13 cellular contexts compared by ENCODE assay signal in genomic region chr19:42291437-42291815, GRCh38. TPM values are rescaled to one million over a fixed set of nuclear protein-coding genes. Genes with fewer than 3 reads are reported as not detected.
DNase-seq lines count a peak whose midpoint lies in the region; ATAC-seq and TF ChIP-seq lines count a peak whose summit lies in the region.
"Had no signal": no experiment of that assay in that cellular context is flagged by ENCODE, and none has a peak within 500 bp of the region (broad histone marks: within the 10 kb centered on the region; RNA-seq: fewer than 3 reads in every experiment).

No MANE protein-coding gene starts in this region.

- intact Hi-C loops in Right ventricle myocardium inferior (cut with DNase I): no loop called here
- intact Hi-C loops in Right ventricle myocardium superior (cut with DNase I): no loop called here

- no peaks in the 10 kb centered on the region for H3K9me3 Mint-ChIP-seq in type B pancreatic cell
- H3K9me3 Mint-ChIP-seq: dendritic cell treated with granulocyte-macrophage colony-stimulating factor and Interleukin-4, amounts not matched to agents 40 ng/mL and 50 ng/mL, for 4 days; mesothelial cell of epicardium; stimulated activated memory B cell treated with anti-CD40 and anti-IgM and Interleukin-4, amounts not matched to agents 10 μg/mL and 1 μg/mL and 100 μg/mL, for 72 hours had no signal

- no peak for TF ChIP-seq CTCF in type B pancreatic cell (conservative IDR thresholded peaks at IDR 0.05)

- no peaks in the 10 kb centered on the region for H3K9me3 ChIP-seq in T-helper 17 cell (ENCODE audit: control insufficient read depth, low read length, poor library complexity, severe bottlenecking)
- H3K9me3 ChIP-seq: pancreas had no signal

- ATAC-seq in Right ventricle myocardium inferior (no peak), Right ventricle myocardium superior (ENCODE audit: poor library complexity) (no peak), T-helper 17 cell (no peak), HG03432 (IDR thresholded peaks at IDR 0.05; ENCODE audit: unreplicated experiment) (no peak)

- H3K27me3 Mint-ChIP-seq in T-helper 17 cell (no peaks in the 10 kb centered on the region), type B pancreatic cell (no peaks in the 10 kb centered on the region)
- H3K27me3 Mint-ChIP-seq: dendritic cell treated with granulocyte-macrophage colony-stimulating factor and Interleukin-4, amounts not matched to agents 40 ng/mL and 50 ng/mL, for 4 days; stimulated activated memory B cell treated with anti-CD40 and anti-IgM and Interleukin-4, amounts not matched to agents 10 μg/mL and 1 μg/mL and 100 μg/mL, for 72 hours had no signal

- peaks cover 13% of the 10 kb centered on the region for H3K4me1 Mint-ChIP-seq in T-helper 17 cell
- H3K4me1 Mint-ChIP-seq in type B pancreatic cell (ENCODE audit: unreplicated experiment): peaks cover 8% of the 10 kb centered on the region
- H3K4me1 Mint-ChIP-seq: mesothelial cell of epicardium had no signal

- H3K27ac Mint-ChIP-seq in T-helper 17 cell (peak overlapping the region; percentile 93), type B pancreatic cell (peak overlapping the region; percentile 76)
- H3K27ac Mint-ChIP-seq: dendritic cell treated with granulocyte-macrophage colony-stimulating factor and Interleukin-4, amounts not matched to agents 40 ng/mL and 50 ng/mL, for 4 days; mesothelial cell of epicardium; stimulated activated memory B cell treated with anti-CD40 and anti-IgM and Interleukin-4, amounts not matched to agents 10 μg/mL and 1 μg/mL and 100 μg/mL, for 72 hours had no signal

- H3K36me3 Mint-ChIP-seq in T-helper 17 cell (ENCODE audit: low read depth) (peaks cover 6% of the 10 kb centered on the region), type B pancreatic cell (peaks cover 5% of the 10 kb centered on the region)

- DNase-seq in Right ventricle myocardium inferior (ENCODE audit: missing footprints) (peak; percentile 57), Right ventricle myocardium superior (no peak), T-helper 17 cell (no peak), iPS-NIHi7 (ENCODE audit: extremely low spot score) (peak; percentile 44), type B pancreatic cell (ENCODE audit: extremely low spot score, unreplicated experiment) (no peak), CD1c-positive myeloid dendritic cell (ENCODE audit: extremely low spot score) (no peak), HCEC 1CT (no peak)
- DNase-seq: NCI-H187 treated with DMSO at 0.1 percent for 48 hours had no signal

- H3K4me3 Mint-ChIP-seq in T-helper 17 cell (no peak overlapping the region), type B pancreatic cell (peak overlapping the region; percentile 24)
- H3K4me3 Mint-ChIP-seq: dendritic cell treated with granulocyte-macrophage colony-stimulating factor and Interleukin-4, amounts not matched to agents 40 ng/mL and 50 ng/mL, for 4 days; mesothelial cell of epicardium; stimulated activated memory B cell treated with anti-CD40 and anti-IgM and Interleukin-4, amounts not matched to agents 10 μg/mL and 1 μg/mL and 100 μg/mL, for 72 hours had no signal

RNA-seq across cellular contexts. Expression of gene PRR19, which starts 10.5 kb away (rescaled TPM):
- total RNA-seq in Right ventricle myocardium inferior (0.51 TPM), Right ventricle myocardium superior (not detected), T-helper 17 cell (under 1 TPM in 1 of 2 donors, not detected in 1; 0.50 TPM), type B pancreatic cell (ENCODE audit: low replicate concordance) (2.2 and 2.4 TPM in 2 replicates)

RNA-seq across cellular contexts. Expression of gene PAFAH1B3, which starts 11.0 kb away (rescaled TPM):
- 3.7 TPM for total RNA-seq in Right ventricle myocardium inferior
- 4.3 TPM for total RNA-seq in Right ventricle myocardium superior
- 10 to 100 TPM; 16.0 to 17.7 TPM for total RNA-seq in T-helper 17 cell
- 50.3 and 97.4 TPM in 2 replicates for total RNA-seq in type B pancreatic cell (ENCODE audit: low replicate concordance)

RNA-seq across cellular contexts. Expression of gene TMEM145, which starts 21.7 kb away (rescaled TPM):
- total RNA-seq in Right ventricle myocardium inferior (0.16 TPM), Right ventricle myocardium superior (0.11 TPM), T-helper 17 cell (not detected), type B pancreatic cell (ENCODE audit: low replicate concordance) (0.88 and 3.6 TPM in 2 replicates)

RNA-seq across cellular contexts. Expression of gene CIC, which starts 22.4 kb away (rescaled TPM):
- total RNA-seq in Right ventricle myocardium inferior: 34.6 TPM
- total RNA-seq in Right ventricle myocardium superior: 33.6 TPM
- total RNA-seq in T-helper 17 cell: 100 to 1,000 TPM; 112 to 125 TPM
- total RNA-seq in type B pancreatic cell (ENCODE audit: low replicate concordance): 44.8 and 70.3 TPM in 2 replicates

RNA-seq across cellular contexts. Expression of gene MEGF8, which starts 34.0 kb away (rescaled TPM):
- 32.6 TPM for total RNA-seq in Right ventricle myocardium inferior
- total RNA-seq in Right ventricle myocardium superior: 34.3 TPM
- total RNA-seq in T-helper 17 cell: 1 to 10 TPM; 4.6 to 6.1 TPM
- total RNA-seq in type B pancreatic cell (ENCODE audit: low replicate concordance): 30.7 and 49.5 TPM in 2 replicates

Comparison
In these comparisons a context has a peak if more than half of its experiments do, and no peak if none do; other contexts are left out.
1. DNase-seq: peak in Right ventricle myocardium inferior (single experiment) and iPS-NIHi7 (single experiment); none in Right ventricle myocardium superior (single experiment), T-helper 17 cell (0 of 3), type B pancreatic cell (single experiment), CD1c-positive myeloid dendritic cell (single experiment) and HCEC 1CT (single experiment).